In genomic region chr3:16419640-16420039, GRCh38 we compare ENCODE assay signal across 16 cellular contexts.
A peak's percentile ranks its signal among the peaks of the same experiment; 100 is the strongest.
DNase-seq lines count a peak whose midpoint lies in the region; ATAC-seq, FAIRE-seq and TF ChIP-seq lines count a peak whose summit lies in the region.
"Had no signal": no experiment of that assay in that cellular context is flagged by ENCODE, and none has a peak within 500 bp of the region (broad histone marks: within the 10 kb centered on the region; RNA-seq: fewer than 3 reads in every experiment).

No MANE protein-coding gene starts in this region.

- H3F3A ChIP-seq in smooth muscle cell (ENCODE audit: low read depth), result no peaks in the 10 kb centered on the region

- TF ChIP-seq CTCF in A549 (IDR thresholded peaks at IDR 0.05) (no peak), astrocyte (IDR thresholded peaks at IDR 0.05; ENCODE audit: insufficient read depth, low read depth, low read length) (no peak), keratinocyte (optimal IDR thresholded peaks at IDR 0.05 in 1 of 3, IDR thresholded peaks at IDR 0.05 in 1 of 3, conservative IDR thresholded peaks at IDR 0.05 in 1 of 3; ENCODE audit: extremely low read depth in 1 of 3, insufficient read depth in 2 of 3, low read length in 3 of 3) (no peak), smooth muscle cell (IDR thresholded peaks at IDR 0.05; ENCODE audit: borderline replicate concordance, insufficient read depth, poor library complexity, severe bottlenecking) (no peak)

- H3K27me3 ChIP-seq in astrocyte (ENCODE audit: insufficient read depth, low read length) (no peaks in the 10 kb centered on the region), keratinocyte (ENCODE audit: control insufficient read depth, extremely low read depth, insufficient read depth, low read length) (no peaks in the 10 kb centered on the region), smooth muscle cell (ENCODE audit: low read depth) (no peaks in the 10 kb centered on the region)
- H3K27me3 ChIP-seq: neutrophil had no signal

- no peak for TF ChIP-seq RAD21 in A549 (conservative IDR thresholded peaks at IDR 0.05 in 1 of 2, IDR thresholded peaks at IDR 0.05 in 1 of 2)

- TF ChIP-seq POLR2A in A549 (IDR thresholded peaks at IDR 0.05; ENCODE audit: low read length), result no peak

- peaks cover 27% of the 10 kb centered on the region for H3K4me1 Mint-ChIP-seq in astrocyte (ENCODE audit: low read depth, unreplicated experiment)

- H3K4me3 Mint-ChIP-seq in astrocyte (ENCODE audit: unreplicated experiment), result peak overlapping the region; percentile 76
- H3K4me3 Mint-ChIP-seq: activated CD4-positive, alpha-beta memory T cell treated with anti-CD3 and anti-CD28 coated beads, Interleukin-2, amount 10 ng/mL, durations not matched to agents 7 days and 5 days had no signal

- no peak for TF ChIP-seq EP300 in A549 (IDR thresholded peaks at IDR 0.05)

- H3K9me1 ChIP-seq in keratinocyte (ENCODE audit: control insufficient read depth, extremely low read depth, insufficient read depth, low read length), result no peaks in the 10 kb centered on the region

- H3K9me3 ChIP-seq in A549 (no peaks in the 10 kb centered on the region), astrocyte (ENCODE audit: insufficient read depth, low read depth, low read length) (no peaks in the 10 kb centered on the region), keratinocyte (ENCODE audit: control insufficient read depth, low read depth, low read length) (no peaks in the 10 kb centered on the region), smooth muscle cell (replicated peaks; ENCODE audit: low read depth) (no peaks in the 10 kb centered on the region)
- H3K9me3 ChIP-seq: neutrophil had no signal

- H3K27ac ChIP-seq in A549, result 0 out of 6 replicates have a peak overlapping the region, but pooled peaks of 1 of the 2 experiments have one; percentile 17
- no peak overlapping the region for H3K27ac ChIP-seq in astrocyte (ENCODE audit: low read depth, low read length)
- H3K27ac ChIP-seq in keratinocyte (ENCODE audit: control insufficient read depth, insufficient read depth, low read length), result no peak overlapping the region
- no peak overlapping the region for H3K27ac ChIP-seq in smooth muscle cell (ENCODE audit: low read depth)
- H3K27ac ChIP-seq: neutrophil had no signal

- H3K79me2 ChIP-seq in astrocyte (ENCODE audit: insufficient read depth, low read length) (peaks cover 18% of the 10 kb centered on the region), keratinocyte (ENCODE audit: control insufficient read depth, insufficient read depth, low read length) (no peaks in the 10 kb centered on the region), smooth muscle cell (ENCODE audit: low read depth) (peaks cover under 1% of the 10 kb centered on the region)

- H2AFZ ChIP-seq in astrocyte (ENCODE audit: low read depth, low read length), result no peak overlapping the region
- no peak overlapping the region for H2AFZ ChIP-seq in keratinocyte (ENCODE audit: control insufficient read depth, low read length)
- no peak overlapping the region for H2AFZ ChIP-seq in smooth muscle cell (ENCODE audit: low read depth)

- H3K36me3 Mint-ChIP-seq in astrocyte (ENCODE audit: low read depth, unreplicated experiment), result peaks cover 1% of the 10 kb centered on the region

- no peak for DNase-seq in A549 (ENCODE audit: low read depth in 1 of 2, low spot score in 1 of 2)
- peak; percentile 21 for DNase-seq in HCEC 1CT
- peak; percentile 42 for DNase-seq in astrocyte (ENCODE audit: low read depth)
- no peak for DNase-seq in keratinocyte (ENCODE audit: low read depth, low spot score)
- DNase-seq in NCI-H2107 treated with DMSO at 0.1 percent for 48 hours (lab: John Stamatoyannopoulos, UW; ENCODE audit: unreplicated experiment), result no peak
- no peak for DNase-seq in smooth muscle cell (lab: John Stamatoyannopoulos, UW; ENCODE audit: unreplicated experiment)
- no peak for DNase-seq in DMS53 (lab: John Stamatoyannopoulos, UW)
- DNase-seq: activated CD4-positive, alpha-beta memory T cell treated with anti-CD3 and anti-CD28 coated beads, Interleukin-2, amount 10 ng/mL, durations not matched to agents 7 days and 5 days; activated naive CD4-positive, alpha-beta T cell; AML-193; left colon; stimulated activated CD4-positive, alpha-beta T cell treated with anti-CD3 and anti-CD28 coated beads, Interleukin-2, amount 100 ng/mL, for 24 hours; T-helper 9 cell had no signal

- 19% methylated on average over 3 of the region's 3 CpGs for WGBS in A549 (ENCODE audit: missing lambda C conversion rate)
- WGBS in smooth muscle cell (ENCODE audit: low lambda C conversion rate), result 26% methylated on average over 3 of the region's 3 CpGs

- CTCF ChIA-PET in A549 (lab: Yijun Ruan, JAX), result no interaction called here

- H3K4me2 ChIP-seq in A549, result 0 out of 3 replicates have a peak overlapping the region, but pooled peaks have one; percentile 16
- peak overlapping the region; percentile 54 for H3K4me2 ChIP-seq in astrocyte (ENCODE audit: low read length)
- no peak overlapping the region for H3K4me2 ChIP-seq in keratinocyte (ENCODE audit: control insufficient read depth, extremely low read depth, insufficient read depth, low read depth, low read length)
- no peak overlapping the region for H3K4me2 ChIP-seq in smooth muscle cell

- POLR2A ChIA-PET in A549 (lab: Yijun Ruan, JAX), result no interaction called here

- H3K4me1 ChIP-seq in A549, result peaks cover 19% of the 10 kb centered on the region
- H3K4me1 ChIP-seq in astrocyte (ENCODE audit: insufficient read depth, low read length), result peaks cover 12% of the 10 kb centered on the region
- H3K4me1 ChIP-seq in keratinocyte (ENCODE audit: control insufficient read depth, extremely low read depth, insufficient read depth, low read length), result peaks cover 10% of the 10 kb centered on the region
- H3K4me1 ChIP-seq in smooth muscle cell (ENCODE audit: low read depth), result no peaks in the 10 kb centered on the region

- peak overlapping the region; percentile 41 for H3K27ac Mint-ChIP-seq in astrocyte (ENCODE audit: unreplicated experiment)
- H3K27ac Mint-ChIP-seq: activated CD4-positive, alpha-beta memory T cell treated with anti-CD3 and anti-CD28 coated beads, Interleukin-2, amount 10 ng/mL, durations not matched to agents 7 days and 5 days had no signal

- H4K20me1 ChIP-seq in astrocyte (ENCODE audit: insufficient read depth, low read length) (peaks cover 43% of the 10 kb centered on the region), keratinocyte (ENCODE audit: control insufficient read depth, extremely low read depth, insufficient read depth, low read length) (no peaks in the 10 kb centered on the region), smooth muscle cell (ENCODE audit: low read depth) (peaks cover 18% of the 10 kb centered on the region)

- FAIRE-seq in A549 (lab: Jason Lieb, UNC) (no peak), astrocyte (lab: Jason Lieb, UNC) (peak; percentile 93), keratinocyte (lab: Jason Lieb, UNC) (peak; percentile 41)

- no peaks in the 10 kb centered on the region for H3K9me3 Mint-ChIP-seq in astrocyte (ENCODE audit: unreplicated experiment)
- H3K9me3 Mint-ChIP-seq: activated CD4-positive, alpha-beta memory T cell treated with anti-CD3 and anti-CD28 coated beads, Interleukin-2, amount 10 ng/mL, durations not matched to agents 7 days and 5 days; IgD-negative memory B cell had no signal

- no peaks in the 10 kb centered on the region for H3K27me3 Mint-ChIP-seq in astrocyte (ENCODE audit: low read depth, unreplicated experiment)
- H3K27me3 Mint-ChIP-seq: activated CD4-positive, alpha-beta memory T cell treated with anti-CD3 and anti-CD28 coated beads, Interleukin-2, amount 10 ng/mL, durations not matched to agents 7 days and 5 days; IgD-negative memory B cell had no signal

- H3K4me3 ChIP-seq in A549 (no peak overlapping the region), astrocyte (ENCODE audit: insufficient read depth, low read depth, low read length) (no peak overlapping the region), keratinocyte (ENCODE audit: control insufficient read depth in 2 of 3, extremely low read depth in 1 of 3, insufficient read depth in 2 of 3, low read depth in 1 of 3, low read length in 3 of 3) (no peak overlapping the region), smooth muscle cell (no peak overlapping the region)

- ATAC-seq in A549 (peak in 1 of 2 experiments; percentile 50; a peak in 2 of 6 replicates), GM19455 (IDR thresholded peaks at IDR 0.05; ENCODE audit: unreplicated experiment) (no peak)
- ATAC-seq: left colon had no signal

- dilution Hi-C loops in keratinocyte (cut with MboI; ENCODE audit: extremely low pct_ligation_motif_present, low sequenced_read_pairs), result no loop called here

- no peak overlapping the region for H3K9ac ChIP-seq in astrocyte (ENCODE audit: low read length)
- no peak overlapping the region for H3K9ac ChIP-seq in keratinocyte (ENCODE audit: control insufficient read depth, extremely low read depth, insufficient read depth, low read length)
- no peak overlapping the region for H3K9ac ChIP-seq in smooth muscle cell (ENCODE audit: low read depth)

- H3K36me3 ChIP-seq in astrocyte (ENCODE audit: insufficient read depth, low read length), result no peaks in the 10 kb centered on the region
- no peaks in the 10 kb centered on the region for H3K36me3 ChIP-seq in keratinocyte (ENCODE audit: control insufficient read depth in 2 of 2, extremely low read depth in 1 of 2, insufficient read depth in 2 of 2, low read length in 2 of 2)
- H3K36me3 ChIP-seq in smooth muscle cell (ENCODE audit: low read depth), result no peaks in the 10 kb centered on the region
- H3K36me3 ChIP-seq: neutrophil had no signal

TF ChIP-seq in A549, 52 proteins besides CTCF, POLR2A, EP300 and RAD21 (continues in another document):
- TF ChIP-seq ATOH8 (CRISPR knock-in tag; IDR thresholded peaks at IDR 0.05; ENCODE audit: low read depth) (no peak), ZFP36 (IDR thresholded peaks at IDR 0.05; ENCODE audit: borderline replicate concordance, partially characterized antibody) (no peak), GATA3 (IDR thresholded peaks at IDR 0.05; ENCODE audit: borderline replicate concordance) (no peak), HOXA7 (CRISPR knock-in tag; IDR thresholded peaks at IDR 0.05) (no peak), HOXB5 (CRISPR knock-in tag; IDR thresholded peaks at IDR 0.05) (no peak)
- TF ChIP-seq, protein P1, sequence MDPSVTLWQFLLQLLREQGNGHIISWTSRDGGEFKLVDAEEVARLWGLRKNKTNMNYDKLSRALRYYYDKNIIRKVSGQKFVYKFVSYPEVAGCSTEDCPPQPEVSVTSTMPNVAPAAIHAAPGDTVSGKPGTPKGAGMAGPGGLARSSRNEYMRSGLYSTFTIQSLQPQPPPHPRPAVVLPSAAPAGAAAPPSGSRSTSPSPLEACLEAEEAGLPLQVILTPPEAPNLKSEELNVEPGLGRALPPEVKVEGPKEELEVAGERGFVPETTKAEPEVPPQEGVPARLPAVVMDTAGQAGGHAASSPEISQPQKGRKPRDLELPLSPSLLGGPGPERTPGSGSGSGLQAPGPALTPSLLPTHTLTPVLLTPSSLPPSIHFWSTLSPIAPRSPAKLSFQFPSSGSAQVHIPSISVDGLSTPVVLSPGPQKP (IDR thresholded peaks at IDR 0.05; ENCODE audit: low read depth, low read length), result no peak

Comparison
In these comparisons a context has a peak if more than half of its experiments do, and no peak if none do; other contexts are left out.
1. DNase-seq: peak in HCEC 1CT (single experiment) and astrocyte (single experiment); none in A549 (0 of 2), keratinocyte (single experiment), NCI-H2107 treated with DMSO at 0.1 percent for 48 hours (single experiment), smooth muscle cell (single experiment) and DMS53 (single experiment).
2. H3K4me2 ChIP-seq: peak in A549 (single experiment) and astrocyte (single experiment); none in keratinocyte (single experiment) and smooth muscle cell (single experiment).